ENCODE assay signal across 10 cellular contexts in the genomic region with DNA sequence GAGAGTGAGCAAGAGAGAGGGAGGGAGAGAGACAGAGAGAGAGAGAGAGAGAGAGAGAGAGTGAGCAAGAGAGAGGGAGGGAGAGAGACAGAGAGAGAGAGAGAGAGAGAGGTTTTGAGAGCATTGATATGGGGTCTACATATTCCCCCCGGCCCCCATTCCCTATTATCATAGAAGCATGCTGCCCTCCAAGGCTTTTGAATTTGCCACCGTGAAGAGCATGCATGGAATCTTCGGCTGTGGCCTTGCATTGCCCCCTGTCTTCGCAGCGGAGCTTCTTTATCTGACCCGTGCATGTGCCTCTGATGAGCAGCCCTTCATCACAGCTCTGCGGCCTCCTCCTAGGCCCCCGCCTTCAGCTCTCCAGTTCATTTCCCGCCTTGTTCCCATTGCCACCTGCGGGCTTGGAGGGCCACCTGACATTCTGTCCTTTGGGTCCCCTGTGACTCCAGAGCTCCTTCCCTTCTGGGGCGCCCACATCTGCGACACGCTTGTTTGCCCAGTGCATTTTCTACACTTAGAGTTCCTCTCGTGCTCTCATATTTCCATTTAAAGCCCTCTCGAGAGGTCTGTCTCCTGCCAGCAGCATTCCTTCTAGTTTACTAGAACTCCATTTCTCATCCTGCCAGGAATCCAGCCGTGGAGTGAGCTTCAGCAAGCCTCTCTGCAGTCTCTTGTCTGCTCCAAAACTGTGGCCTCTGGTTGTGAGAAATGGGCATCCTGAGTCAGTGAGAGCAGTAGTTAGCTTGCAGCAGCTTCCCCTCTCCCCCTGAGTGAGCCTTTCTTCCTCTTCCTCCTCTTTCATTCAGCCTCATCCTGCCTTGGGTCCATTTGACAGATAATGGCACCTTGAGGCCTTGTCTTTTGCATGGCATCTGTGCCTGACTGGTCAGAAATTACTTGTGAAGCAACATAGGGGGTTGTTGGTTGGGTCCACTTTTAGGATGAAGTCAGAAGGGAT. TPM values are rescaled to one million over a fixed set of nuclear protein-coding genes. Genes with fewer than 3 reads are reported as not detected.
DNase-seq lines count a peak whose midpoint lies in the region; ATAC-seq and TF ChIP-seq lines count a peak whose summit lies in the region.
"Had no signal": no experiment of that assay in that cellular context is flagged by ENCODE, and none has a peak within 500 bp of the region (broad histone marks: within the 10 kb centered on the region; RNA-seq: fewer than 3 reads in every experiment).

No MANE protein-coding gene starts in this region.

- peaks cover 0 to 5% (median 0%) of the 10 kb centered on the region in 4 donors for H3K36me3 ChIP-seq in esophagus muscularis mucosa
- H3K36me3 ChIP-seq in neutrophil, result no peaks in the 10 kb centered on the region
- H3K36me3 ChIP-seq: HAP-1 had no signal

- ATAC-seq in HG02852 (IDR thresholded peaks at IDR 0.05; ENCODE audit: unreplicated experiment), result no peak

- intact Hi-C loops in esophagus muscularis mucosa (cut with DNase I), result no loop called here

- TF ChIP-seq POLR2A in esophagus muscularis mucosa (IDR thresholded peaks at IDR 0.05; ENCODE audit: low read depth), result no peak

- H3K9me3 ChIP-seq in esophagus muscularis mucosa (no peaks in the 10 kb centered on the region), neutrophil (no peaks in the 10 kb centered on the region)
- H3K9me3 ChIP-seq: HAP-1 had no signal

- H3K4me1 ChIP-seq in esophagus muscularis mucosa, result peaks cover 66 to 100% (median 98%) of the 10 kb centered on the region in 4 donors
- H3K4me1 ChIP-seq in neutrophil (ENCODE audit: control insufficient read depth in 1 of 2, insufficient read depth in 1 of 2, low read depth in 1 of 2, low read length in 1 of 2), result peaks cover 15 to 17% of the 10 kb centered on the region in 2 experiments
- H3K4me1 ChIP-seq: HAP-1 had no signal

- 35% methylated on average over 16 of the region's 16 CpGs for WGBS in esophagus muscularis mucosa

- peak overlapping the region in 2 of 4 donors; percentile 4 to 17 for H3K4me3 ChIP-seq in esophagus muscularis mucosa
- H3K4me3 ChIP-seq in neutrophil (ENCODE audit: low read depth in 1 of 2, low read length in 1 of 2), result no peak overlapping the region
- H3K4me3 ChIP-seq: HAP-1, smooth muscle cell had no signal

- TF ChIP-seq CTCF in esophagus muscularis mucosa (IDR thresholded peaks at IDR 0.05) (peak; percentile 43 to 49 (median 44)), neutrophil (IDR thresholded peaks at IDR 0.05) (no peak)

- no peak for TF ChIP-seq EP300 in esophagus muscularis mucosa (IDR thresholded peaks at IDR 0.05)

- peak overlapping the region; percentile 86 to 99 (median 99) for H3K27ac ChIP-seq in esophagus muscularis mucosa (replicated peaks in 1 of 4)
- H3K27ac ChIP-seq in neutrophil, result peak overlapping the region; percentile 29

- DNase-seq in AG20443 (ENCODE audit: low spot score), result peak; percentile 81
- DNase-seq in NCI-H2029 treated with DMSO at 0.1 percent for 48 hours (lab: John Stamatoyannopoulos, UW), result peak; percentile 77
- DNase-seq in esophagus muscularis mucosa (ENCODE audit: extremely low spot score), result no peak
- DNase-seq in putamen (ENCODE audit: low spot score), result no peak
- DNase-seq in NCI-H2227 treated with DMSO at 0.1 percent for 48 hours (lab: John Stamatoyannopoulos, UW), result no peak
- DNase-seq in NOMO-1 treated with DMSO at 0.1 percent for 48 hours (lab: John Stamatoyannopoulos, UW; ENCODE audit: unreplicated experiment), result no peak

- H3K27me3 ChIP-seq in esophagus muscularis mucosa, result no peaks in the 10 kb centered on the region
- H3K27me3 ChIP-seq in neutrophil, result no peaks in the 10 kb centered on the region

RNA-seq across cellular contexts. Expression of a gene that starts 25.3 kb away (rescaled TPM):
- 1,000 to 10,000 TPM; 1,872 to 3,079 (median 2,300) TPM for total RNA-seq in esophagus muscularis mucosa

Comparison
In these comparisons a context has a peak if more than half of its experiments do, and no peak if none do; other contexts are left out.
1. DNase-seq: peak in AG20443 (single experiment) and NCI-H2029 treated with DMSO at 0.1 percent for 48 hours (single experiment); none in esophagus muscularis mucosa (single experiment), putamen (single experiment), NCI-H2227 treated with DMSO at 0.1 percent for 48 hours (single experiment) and NOMO-1 treated with DMSO at 0.1 percent for 48 hours (single experiment).